ENCODE assay signal across 21 cellular contexts in genomic region chr18:79381811-79382311, GRCh38.
"Had no signal": no experiment of that assay in that cellular context is flagged by ENCODE, and none has a peak within 500 bp of the region (broad histone marks: within the 10 kb centered on the region; RNA-seq: fewer than 3 reads in every experiment).

No MANE protein-coding gene starts in this region.

- H3K4me3 ChIP-seq: breast epithelium, gastroesophageal sphincter, hepatocyte, uterus had no signal

- H3K27ac Mint-ChIP-seq: activated T-helper 17 cell treated with anti-CD3 and anti-CD28 coated beads, Interleukin-2, amount 50 U/mL, for 72 hours; T-helper 17 cell; type B pancreatic cell; WTC11 had no signal

- H3K4me1 ChIP-seq: uterus had no signal

- H3K27me3 Mint-ChIP-seq: activated naive CD4-positive, alpha-beta T cell treated with anti-CD3 and anti-CD28 coated beads, Interleukin-2, amount 50 U/mL, for 24 hours; activated T-helper 17 cell treated with anti-CD3 and anti-CD28 coated beads, Interleukin-2, amount 50 U/mL, for 72 hours; naive thymus-derived CD8-positive, alpha-beta T cell had no signal

- H3K27me3 ChIP-seq: gastroesophageal sphincter, hepatocyte, uterus had no signal

- H3K4me3 Mint-ChIP-seq: activated naive CD4-positive, alpha-beta T cell treated with anti-CD3 and anti-CD28 coated beads, Interleukin-2, amount 50 U/mL, for 24 hours; activated T-cell treated with anti-CD3 and anti-CD28 coated beads, Interleukin-2, amount 50 U/mL, for 4 hours; activated T-helper 17 cell treated with anti-CD3 and anti-CD28 coated beads, Interleukin-2, amount 50 U/mL, for 72 hours; naive thymus-derived CD8-positive, alpha-beta T cell; neural crest cell; T-helper 17 cell; type B pancreatic cell; WTC11 had no signal

- H3K9me3 Mint-ChIP-seq: activated naive CD4-positive, alpha-beta T cell treated with anti-CD3 and anti-CD28 coated beads, Interleukin-2, amount 50 U/mL, for 24 hours; activated T-cell treated with anti-CD3 and anti-CD28 coated beads, Interleukin-2, amount 50 U/mL, for 4 hours; activated T-helper 17 cell treated with anti-CD3 and anti-CD28 coated beads, Interleukin-2, amount 50 U/mL, for 72 hours; naive thymus-derived CD8-positive, alpha-beta T cell; neural crest cell; type B pancreatic cell; WTC11 had no signal

- ATAC-seq: activated T-cell treated with anti-CD3 and anti-CD28 coated beads, Interleukin-2, amount 50 U/mL, for 4 hours; activated T-helper 17 cell treated with anti-CD3 and anti-CD28 coated beads, Interleukin-2, amount 50 U/mL, for 72 hours; gastroesophageal sphincter; left cardiac atrium; naive thymus-derived CD8-positive, alpha-beta T cell; stimulated activated naive CD8-positive, alpha-beta T cell treated with anti-CD3 and anti-CD28 coated beads, Interleukin-15, Interleukin-2, amounts not matched to agents 100 U/mL and 50 U/mL, for 24 hours; T-helper 17 cell; WTC11 had no signal

- H3K9me3 ChIP-seq: breast epithelium, gastroesophageal sphincter, uterus had no signal

- DNase-seq: activated CD8-positive, alpha-beta memory T cell treated with anti-CD3 and anti-CD28 coated beads, Interleukin-2, amount 50 U/mL, for 4 hours; activated T-cell treated with anti-CD3 and anti-CD28 coated beads, Interleukin-2, amount 50 U/mL, for 4 hours; central memory CD4-positive, alpha-beta T cell; islet precursor cell; left cardiac atrium; mammary epithelial cell; midbrain; naive thymus-derived CD8-positive, alpha-beta T cell; nucleus accumbens; stimulated activated CD4-positive, alpha-beta T cell treated with anti-CD3 and anti-CD28 coated beads, Interleukin-2, amount 100 ng/mL, for 48 hours; stimulated activated naive CD8-positive, alpha-beta T cell treated with anti-CD3 and anti-CD28 coated beads, Interleukin-15, Interleukin-2, amounts not matched to agents 100 U/mL and 50 U/mL, for 24 hours; T-helper 17 cell; uterus had no signal

- H3K36me3 ChIP-seq: breast epithelium, uterus had no signal

- H3K27ac ChIP-seq: breast epithelium, gastroesophageal sphincter, hepatocyte, uterus had no signal
